In genomic region chr14:101019541-101019940, GRCh38 we compare ENCODE assay signal across 1 cellular context.
TF ChIP-seq lines count a peak whose summit lies in the region.

No MANE protein-coding gene starts in this region.

TF ChIP-seq in IMR-90, 13 proteins besides CTCF, POLR2A, EP300 and RAD21:
- TF ChIP-seq NFE2L2 (IDR thresholded peaks at IDR 0.05; ENCODE audit: low read depth, low read length) = no peak
TF ChIP-seq in IMR-90: peak in this region for 0.
